ENCODE assay signal across 15 cellular contexts in the genomic region with DNA sequence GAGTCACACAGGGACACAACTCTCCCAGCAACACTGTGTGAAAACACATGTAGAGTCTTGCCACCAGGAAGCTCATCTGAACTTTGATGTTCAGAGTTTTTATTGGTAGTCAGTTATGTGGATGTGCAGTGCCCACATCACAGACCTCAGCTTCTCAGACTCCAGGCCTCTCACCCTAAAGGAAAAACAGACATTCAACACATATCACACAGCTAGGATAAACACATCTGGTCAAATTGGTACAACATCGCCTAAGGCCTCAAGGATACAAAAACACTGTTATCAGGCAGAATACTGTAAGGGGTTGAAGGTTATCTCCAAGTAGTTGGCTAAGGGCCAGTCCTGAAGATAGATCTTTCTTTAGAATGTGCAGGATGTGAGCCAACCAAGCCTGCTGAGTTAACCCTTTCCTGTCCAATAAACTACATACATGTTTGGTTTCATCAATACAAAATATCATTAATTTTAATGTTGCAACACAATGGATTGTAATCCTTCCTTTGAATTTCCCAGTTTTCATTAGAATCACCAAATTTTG.
DNase-seq lines count a peak whose midpoint lies in the region; ATAC-seq and TF ChIP-seq lines count a peak whose summit lies in the region.
"Had no signal": no experiment of that assay in that cellular context is flagged by ENCODE, and none has a peak within 500 bp of the region (broad histone marks: within the 10 kb centered on the region; RNA-seq: fewer than 3 reads in every experiment).

No MANE protein-coding gene starts in this region.

- H3K9ac ChIP-seq in endodermal cell (ENCODE audit: extremely low read depth, low read length, poor library complexity, severe bottlenecking): no peak overlapping the region

- no peak for ATAC-seq in GM21576 (IDR thresholded peaks at IDR 0.05; ENCODE audit: unreplicated experiment)
- ATAC-seq: CD8-positive, alpha-beta T cell; GM23338 had no signal

- no peak overlapping the region for H3K4me3 Mint-ChIP-seq in endodermal cell
- H3K4me3 Mint-ChIP-seq: CD14-positive monocyte; CD8-positive, alpha-beta T cell; GM23338; IgD-negative memory B cell had no signal

- H3K36me3 ChIP-seq in cardiac muscle cell (no peaks in the 10 kb centered on the region), endodermal cell (ENCODE audit: control insufficient read depth, insufficient read depth, low read length) (no peaks in the 10 kb centered on the region)

- H3K36me3 Mint-ChIP-seq in endodermal cell (ENCODE audit: low read depth): peaks cover 4% of the 10 kb centered on the region
- H3K36me3 Mint-ChIP-seq: CD14-positive monocyte; CD8-positive, alpha-beta T cell had no signal

- peak; percentile 4 to 5 for DNase-seq in cardiac muscle cell (ENCODE audit: low read depth in 1 of 2, low spot score in 1 of 2)
- DNase-seq in cardiac septum (ENCODE audit: low spot score): no peak
- peak; percentile 17 for DNase-seq in SK-N-DZ (ENCODE audit: low spot score)
- peak; percentile 21 for DNase-seq in dermis blood vessel endothelial cell
- DNase-seq in endodermal cell: no peak
- DNase-seq in nucleus accumbens (lab: John Stamatoyannopoulos, UW): no peak
- DNase-seq in COLO668 (lab: John Stamatoyannopoulos, UW; ENCODE audit: unreplicated experiment): no peak
- DNase-seq: CD8-positive, alpha-beta T cell; DMS53; H7 had no signal

- no peak overlapping the region for H3K4me3 ChIP-seq in cardiac muscle cell
- no peak overlapping the region for H3K4me3 ChIP-seq in endodermal cell (ENCODE audit: low read length)
- H3K4me3 ChIP-seq: GM23338 had no signal

- TF ChIP-seq CTCF in cardiac muscle cell (IDR thresholded peaks at IDR 0.05; ENCODE audit: low read depth, low read length): no peak
- TF ChIP-seq CTCF in endodermal cell (conservative IDR thresholded peaks at IDR 0.05): no peak

- H3K27me3 Mint-ChIP-seq in endodermal cell (ENCODE audit: insufficient read depth): no peaks in the 10 kb centered on the region

- intact Hi-C loops in cardiac septum (cut with DNase I): no loop called here

- H3K4me1 Mint-ChIP-seq in endodermal cell: peaks cover 2% of the 10 kb centered on the region
- H3K4me1 Mint-ChIP-seq: CD14-positive monocyte, IgD-negative memory B cell had no signal

- no peak overlapping the region for H3K27ac ChIP-seq in cardiac muscle cell
- no peak overlapping the region for H3K27ac ChIP-seq in endodermal cell (ENCODE audit: low read depth, low read length)
- H3K27ac ChIP-seq: 22Rv1 had no signal

- H3K4me1 ChIP-seq in cardiac muscle cell (ENCODE audit: low read depth): no peaks in the 10 kb centered on the region
- no peaks in the 10 kb centered on the region for H3K4me1 ChIP-seq in endodermal cell (ENCODE audit: control insufficient read depth, insufficient read depth, low read length)

- 90% methylated on average over 1 of the region's 1 CpG; no CpG with 5 or more reads in 1 of the 2 experiments for WGBS in endodermal cell (ENCODE audit: insufficient coverage in 1 of 2, insufficient read length in 1 of 2), 2 experiments

- no peak overlapping the region for H3K27ac Mint-ChIP-seq in endodermal cell
- H3K27ac Mint-ChIP-seq: CD14-positive monocyte; CD8-positive, alpha-beta T cell; GM23338; IgD-negative memory B cell had no signal

- no peaks in the 10 kb centered on the region for H3K9me3 ChIP-seq in cardiac muscle cell (ENCODE audit: low read depth)
- peaks cover 11% of the 10 kb centered on the region for H3K9me3 ChIP-seq in endodermal cell (ENCODE audit: control insufficient read depth, low read length)

- peaks cover 10% of the 10 kb centered on the region for H3K9me3 Mint-ChIP-seq in endodermal cell

- no peaks in the 10 kb centered on the region for H3K27me3 ChIP-seq in cardiac muscle cell
- no peaks in the 10 kb centered on the region for H3K27me3 ChIP-seq in endodermal cell (ENCODE audit: control insufficient read depth, insufficient read depth, low read length, poor library complexity, severe bottlenecking)

Comparison
In these comparisons a context has a peak if more than half of its experiments do, and no peak if none do; other contexts are left out.
1. DNase-seq: peak in cardiac muscle cell (2 of 2), SK-N-DZ (single experiment) and dermis blood vessel endothelial cell (single experiment); none in cardiac septum (single experiment), endodermal cell (single experiment), nucleus accumbens (0 of 56) and COLO668 (single experiment).